In the genomic region with DNA sequence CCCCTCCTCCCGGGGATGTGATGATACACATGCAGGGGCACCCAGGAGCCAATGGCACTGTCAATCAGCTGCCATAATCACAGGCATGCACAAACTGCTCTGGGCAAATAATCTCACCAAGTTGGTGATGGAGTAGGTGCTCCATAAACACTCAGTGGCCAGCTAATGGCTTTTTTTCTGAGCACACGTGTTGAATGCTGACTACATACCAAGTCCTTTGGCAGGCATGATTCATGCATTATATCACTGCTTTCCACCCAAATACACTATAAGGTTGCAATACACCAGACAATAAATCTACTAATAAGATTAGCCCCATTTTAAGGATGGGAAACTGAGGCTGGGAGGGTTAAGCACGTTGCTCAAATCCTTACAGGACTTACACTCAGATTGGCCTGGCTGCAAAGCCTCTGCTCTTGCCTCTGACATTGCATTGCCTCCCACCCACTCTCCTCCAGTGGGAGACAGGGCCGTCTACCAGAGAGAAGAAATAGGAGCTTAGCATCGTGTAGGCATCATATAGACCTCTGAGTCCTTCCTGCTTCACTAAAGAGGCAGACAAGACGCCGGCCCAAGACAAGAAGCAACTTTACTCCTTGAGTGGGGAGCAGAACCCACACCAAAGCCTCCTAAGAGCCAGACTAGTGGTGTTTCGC, we compare ENCODE assay signal across 24 cellular contexts. TPM values are rescaled to one million over a fixed set of nuclear protein-coding genes. Genes with fewer than 3 reads are reported as not detected.
DNase-seq lines count a peak whose midpoint lies in the region; ATAC-seq and TF ChIP-seq lines count a peak whose summit lies in the region.
"Had no signal": no experiment of that assay in that cellular context is flagged by ENCODE, and none has a peak within 500 bp of the region (broad histone marks: within the 10 kb centered on the region; RNA-seq: fewer than 3 reads in every experiment).

No MANE protein-coding gene starts in this region.

- H3K4me3 ChIP-seq in fibroblast of pulmonary artery (replicated peaks; ENCODE audit: low read depth, low read length): no peak overlapping the region
- H3K4me3 ChIP-seq in testis: no peak overlapping the region
- H3K4me3 ChIP-seq: GM23338 had no signal

- DNase-seq in GM03348 (ENCODE audit: low spot score) (peak; percentile 47), RKO (ENCODE audit: low spot score) (peak; percentile 30), fibroblast of pulmonary artery (ENCODE audit: low read depth) (peak; percentile 21), testis (no peak), omental fat pad (ENCODE audit: low spot score) (no peak), NCI-H1694 (lab: John Stamatoyannopoulos, UW) (no peak)
- DNase-seq: activated CD4-positive, alpha-beta T cell treated with anti-CD3 and anti-CD28 coated beads, Interleukin-2, amount 50 U/mL, for 1 hour; activated naive CD4-positive, alpha-beta T cell; anterior cingulate cortex; CD8-positive, alpha-beta memory T cell; DMS79; foreskin melanocyte; hypothalamus; mesendoderm; natural killer cell; NCI-H1417; NCI-H2171 treated with DMSO at 0.1 percent for 48 hours; NCI-H748 treated with DMSO at 0.1 percent for 48 hours; SHP77 had no signal

- H3K4me1 ChIP-seq in testis: peaks cover 18% of the 10 kb centered on the region

- H3K27ac ChIP-seq in testis: peak overlapping the region; percentile 12 to 39

- H3K9me3 ChIP-seq in testis: no peaks in the 10 kb centered on the region

- no peak for TF ChIP-seq CTCF in fibroblast of pulmonary artery (IDR thresholded peaks at IDR 0.05; ENCODE audit: low read length, missing control alignments)
- TF ChIP-seq CTCF in testis (IDR thresholded peaks at IDR 0.05): no peak
- TF ChIP-seq CTCF in omental fat pad (IDR thresholded peaks at IDR 0.05): no peak

- 74 to 89% methylated on average over 7 to 8 of the region's 8 CpGs for WGBS in testis, 2 donors

- H3K36me3 ChIP-seq in testis (ENCODE audit: low read depth, missing control alignments): no peaks in the 10 kb centered on the region

- ATAC-seq in omental fat pad (ENCODE audit: low FRiP score) (no peak), GM18520 (IDR thresholded peaks at IDR 0.05; ENCODE audit: unreplicated experiment) (no peak)

- intact Hi-C loops in testis (cut with DNase I; ENCODE audit: low total_unique reads): no loop called here

- no peaks in the 10 kb centered on the region for H3K27me3 ChIP-seq in testis

- TF ChIP-seq POLR2A in testis (IDR thresholded peaks at IDR 0.05): no peak

RNA-seq across cellular contexts. Expression of a gene that starts 32.7 kb away (rescaled TPM):
- total RNA-seq in testis: under 1 TPM; 0.25 to 0.79 TPM
- polyA plus RNA-seq in testis (ENCODE audit: insufficient read depth, low read depth, low replicate concordance): 0.67 TPM
- not detected for total RNA-seq in omental fat pad
- total RNA-seq: CD8-positive, alpha-beta memory T cell; GM23338; kidney epithelial cell; natural killer cell; OCI-LY7; progenitor cell of endocrine pancreas had no signal
- polyA plus RNA-seq: CD8-positive, alpha-beta memory T cell; GM23338 had no signal

RNA-seq across cellular contexts. Expression of a gene that starts 51.0 kb away (rescaled TPM):
- total RNA-seq in testis (10 to 100 TPM; 63.0 to 65.4 TPM), omental fat pad (10 to 100 TPM; 13.8 to 38.0 (median 19.7) TPM)
- 33.4 TPM for polyA plus RNA-seq in testis (ENCODE audit: insufficient read depth, low read depth, low replicate concordance)
- total RNA-seq: OCI-LY7 had no signal

Comparison
In these comparisons a context has a peak if more than half of its experiments do, and no peak if none do; other contexts are left out.
1. DNase-seq: peak in GM03348 (single experiment), RKO (single experiment) and fibroblast of pulmonary artery (single experiment); none in testis (single experiment), omental fat pad (single experiment) and NCI-H1694 (single experiment).